In genomic region chr7:35906191-35906908, GRCh38 we compare ENCODE assay signal across 8 cellular contexts.
DNase-seq lines count a peak whose midpoint lies in the region; ATAC-seq, FAIRE-seq and TF ChIP-seq lines count a peak whose summit lies in the region.

No MANE protein-coding gene starts in this region.

- H3K9me3 ChIP-seq in body of pancreas = no peaks in the 10 kb centered on the region

- ATAC-seq in HG02973 (IDR thresholded peaks at IDR 0.05; ENCODE audit: unreplicated experiment) = peak; percentile 88
- peak; percentile 86 for ATAC-seq in body of pancreas

- H3K36me3 ChIP-seq in body of pancreas (replicated peaks in 1 of 2; ENCODE audit: insufficient read depth in 1 of 2, low read depth in 2 of 2) = peaks cover 0 to 1% of the 10 kb centered on the region in 2 donors

- DNase-seq in GM18507 (ENCODE audit: extremely low spot score, insufficient read length, low read depth) (peak; percentile 17), NCI-H2107 (lab: John Stamatoyannopoulos, UW) (peak; percentile 78), body of pancreas (peak; percentile 56 to 78 (median 62)), iPS DF 4.7 (ENCODE audit: extremely low read depth, low spot score) (peak; percentile 56), 8988T (no peak)
- peak; percentile 37 for DNase-seq in stimulated activated CD4-positive, alpha-beta T cell treated with anti-CD3 and anti-CD28 coated beads, Interleukin-12 subunit alpha, Interleukin-12 subunit beta, amount 100 ng/mL, for 4 hours

- no peaks in the 10 kb centered on the region for H3K27me3 ChIP-seq in body of pancreas

- intact Hi-C loops in body of pancreas (cut with DNase I) = loop anchor here (10.0 kb wide), 1 partner anchor 202 kb away; no protein-coding TSS in a partner anchor

- no peak for TF ChIP-seq POLR2A in body of pancreas (IDR thresholded peaks at IDR 0.05)

- FAIRE-seq in GM18507 (lab: Jason Lieb, UNC) = peak; percentile 96
- FAIRE-seq in TTC549 (lab: Jason Lieb, UNC) = peak; percentile 11

- peak; percentile 88 to 96 (median 93) for TF ChIP-seq CTCF in body of pancreas (IDR thresholded peaks at IDR 0.05)

- H3K4me1 ChIP-seq in body of pancreas = no peaks in the 10 kb centered on the region

- 42 to 44% methylated on average over 2 of the region's 2 CpGs for WGBS in body of pancreas, 2 donors

- H3K27ac ChIP-seq in body of pancreas = no peak overlapping the region

- no peak overlapping the region for H3K4me3 ChIP-seq in body of pancreas
